ENCODE assay signal across 1 cellular context in the genomic region with DNA sequence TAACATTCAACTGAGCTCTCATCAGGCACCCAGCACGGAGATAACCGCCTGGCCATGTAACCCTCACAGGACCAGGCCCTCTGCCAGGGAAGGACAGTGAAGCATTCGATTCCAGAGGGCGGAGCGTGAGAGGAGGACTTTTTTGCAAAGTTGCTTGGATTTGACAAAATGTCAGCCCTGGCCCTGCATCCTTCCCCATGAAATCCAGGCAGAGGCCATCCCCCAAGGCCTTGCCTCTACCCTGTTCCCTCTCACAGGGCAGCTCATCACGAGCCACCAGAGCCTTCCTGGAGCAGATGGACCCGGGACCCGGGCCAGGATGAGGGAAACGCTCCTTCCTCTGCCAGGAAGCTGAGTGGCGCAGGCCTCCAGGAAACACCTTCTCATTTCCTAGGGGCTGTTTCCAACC.
TF ChIP-seq lines count a peak whose summit lies in the region.

No MANE protein-coding gene starts in this region.

TF ChIP-seq in H1, 55 proteins besides CTCF, POLR2A, EP300 and RAD21 (continued from another document):
- TF ChIP-seq, protein P1, sequence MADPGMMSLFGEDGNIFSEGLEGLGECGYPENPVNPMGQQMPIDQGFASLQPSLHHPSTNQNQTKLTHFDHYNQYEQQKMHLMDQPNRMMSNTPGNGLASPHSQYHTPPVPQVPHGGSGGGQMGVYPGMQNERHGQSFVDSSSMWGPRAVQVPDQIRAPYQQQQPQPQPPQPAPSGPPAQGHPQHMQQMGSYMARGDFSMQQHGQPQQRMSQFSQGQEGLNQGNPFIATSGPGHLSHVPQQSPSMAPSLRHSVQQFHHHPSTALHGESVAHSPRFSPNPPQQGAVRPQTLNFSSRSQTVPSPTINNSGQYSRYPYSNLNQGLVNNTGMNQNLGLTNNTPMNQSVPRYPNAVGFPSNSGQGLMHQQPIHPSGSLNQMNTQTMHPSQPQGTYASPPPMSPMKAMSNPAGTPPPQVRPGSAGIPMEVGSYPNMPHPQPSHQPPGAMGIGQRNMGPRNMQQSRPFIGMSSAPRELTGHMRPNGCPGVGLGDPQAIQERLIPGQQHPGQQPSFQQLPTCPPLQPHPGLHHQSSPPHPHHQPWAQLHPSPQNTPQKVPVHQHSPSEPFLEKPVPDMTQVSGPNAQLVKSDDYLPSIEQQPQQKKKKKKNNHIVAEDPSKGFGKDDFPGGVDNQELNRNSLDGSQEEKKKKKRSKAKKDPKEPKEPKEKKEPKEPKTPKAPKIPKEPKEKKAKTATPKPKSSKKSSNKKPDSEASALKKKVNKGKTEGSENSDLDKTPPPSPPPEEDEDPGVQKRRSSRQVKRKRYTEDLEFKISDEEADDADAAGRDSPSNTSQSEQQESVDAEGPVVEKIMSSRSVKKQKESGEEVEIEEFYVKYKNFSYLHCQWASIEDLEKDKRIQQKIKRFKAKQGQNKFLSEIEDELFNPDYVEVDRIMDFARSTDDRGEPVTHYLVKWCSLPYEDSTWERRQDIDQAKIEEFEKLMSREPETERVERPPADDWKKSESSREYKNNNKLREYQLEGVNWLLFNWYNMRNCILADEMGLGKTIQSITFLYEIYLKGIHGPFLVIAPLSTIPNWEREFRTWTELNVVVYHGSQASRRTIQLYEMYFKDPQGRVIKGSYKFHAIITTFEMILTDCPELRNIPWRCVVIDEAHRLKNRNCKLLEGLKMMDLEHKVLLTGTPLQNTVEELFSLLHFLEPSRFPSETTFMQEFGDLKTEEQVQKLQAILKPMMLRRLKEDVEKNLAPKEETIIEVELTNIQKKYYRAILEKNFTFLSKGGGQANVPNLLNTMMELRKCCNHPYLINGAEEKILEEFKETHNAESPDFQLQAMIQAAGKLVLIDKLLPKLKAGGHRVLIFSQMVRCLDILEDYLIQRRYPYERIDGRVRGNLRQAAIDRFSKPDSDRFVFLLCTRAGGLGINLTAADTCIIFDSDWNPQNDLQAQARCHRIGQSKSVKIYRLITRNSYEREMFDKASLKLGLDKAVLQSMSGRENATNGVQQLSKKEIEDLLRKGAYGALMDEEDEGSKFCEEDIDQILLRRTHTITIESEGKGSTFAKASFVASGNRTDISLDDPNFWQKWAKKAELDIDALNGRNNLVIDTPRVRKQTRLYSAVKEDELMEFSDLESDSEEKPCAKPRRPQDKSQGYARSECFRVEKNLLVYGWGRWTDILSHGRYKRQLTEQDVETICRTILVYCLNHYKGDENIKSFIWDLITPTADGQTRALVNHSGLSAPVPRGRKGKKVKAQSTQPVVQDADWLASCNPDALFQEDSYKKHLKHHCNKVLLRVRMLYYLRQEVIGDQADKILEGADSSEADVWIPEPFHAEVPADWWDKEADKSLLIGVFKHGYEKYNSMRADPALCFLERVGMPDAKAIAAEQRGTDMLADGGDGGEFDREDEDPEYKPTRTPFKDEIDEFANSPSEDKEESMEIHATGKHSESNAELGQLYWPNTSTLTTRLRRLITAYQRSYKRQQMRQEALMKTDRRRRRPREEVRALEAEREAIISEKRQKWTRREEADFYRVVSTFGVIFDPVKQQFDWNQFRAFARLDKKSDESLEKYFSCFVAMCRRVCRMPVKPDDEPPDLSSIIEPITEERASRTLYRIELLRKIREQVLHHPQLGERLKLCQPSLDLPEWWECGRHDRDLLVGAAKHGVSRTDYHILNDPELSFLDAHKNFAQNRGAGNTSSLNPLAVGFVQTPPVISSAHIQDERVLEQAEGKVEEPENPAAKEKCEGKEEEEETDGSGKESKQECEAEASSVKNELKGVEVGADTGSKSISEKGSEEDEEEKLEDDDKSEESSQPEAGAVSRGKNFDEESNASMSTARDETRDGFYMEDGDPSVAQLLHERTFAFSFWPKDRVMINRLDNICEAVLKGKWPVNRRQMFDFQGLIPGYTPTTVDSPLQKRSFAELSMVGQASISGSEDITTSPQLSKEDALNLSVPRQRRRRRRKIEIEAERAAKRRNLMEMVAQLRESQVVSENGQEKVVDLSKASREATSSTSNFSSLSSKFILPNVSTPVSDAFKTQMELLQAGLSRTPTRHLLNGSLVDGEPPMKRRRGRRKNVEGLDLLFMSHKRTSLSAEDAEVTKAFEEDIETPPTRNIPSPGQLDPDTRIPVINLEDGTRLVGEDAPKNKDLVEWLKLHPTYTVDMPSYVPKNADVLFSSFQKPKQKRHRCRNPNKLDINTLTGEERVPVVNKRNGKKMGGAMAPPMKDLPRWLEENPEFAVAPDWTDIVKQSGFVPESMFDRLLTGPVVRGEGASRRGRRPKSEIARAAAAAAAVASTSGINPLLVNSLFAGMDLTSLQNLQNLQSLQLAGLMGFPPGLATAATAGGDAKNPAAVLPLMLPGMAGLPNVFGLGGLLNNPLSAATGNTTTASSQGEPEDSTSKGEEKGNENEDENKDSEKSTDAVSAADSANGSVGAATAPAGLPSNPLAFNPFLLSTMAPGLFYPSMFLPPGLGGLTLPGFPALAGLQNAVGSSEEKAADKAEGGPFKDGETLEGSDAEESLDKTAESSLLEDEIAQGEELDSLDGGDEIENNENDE (IDR thresholded peaks at IDR 0.05; ENCODE audit: insufficient replicate concordance, low read length) = no peak
- TF ChIP-seq SIN3A (conservative IDR thresholded peaks at IDR 0.05 in 1 of 2, IDR thresholded peaks at IDR 0.05 in 1 of 2; ENCODE audit: low read depth in 1 of 2, low read length in 2 of 2) (no peak), MAX (IDR thresholded peaks at IDR 0.05) (no peak), KDM1A (IDR thresholded peaks at IDR 0.05; ENCODE audit: borderline replicate concordance, low read length) (no peak), BRCA1 (IDR thresholded peaks at IDR 0.05; ENCODE audit: low read depth, low read length) (no peak), NRF1 (IDR thresholded peaks at IDR 0.05; ENCODE audit: low read depth, low read length) (no peak), RXRA (IDR thresholded peaks at IDR 0.05; ENCODE audit: insufficient read depth, low read depth, low read length) (no peak)
- TF ChIP-seq, protein P2, sequence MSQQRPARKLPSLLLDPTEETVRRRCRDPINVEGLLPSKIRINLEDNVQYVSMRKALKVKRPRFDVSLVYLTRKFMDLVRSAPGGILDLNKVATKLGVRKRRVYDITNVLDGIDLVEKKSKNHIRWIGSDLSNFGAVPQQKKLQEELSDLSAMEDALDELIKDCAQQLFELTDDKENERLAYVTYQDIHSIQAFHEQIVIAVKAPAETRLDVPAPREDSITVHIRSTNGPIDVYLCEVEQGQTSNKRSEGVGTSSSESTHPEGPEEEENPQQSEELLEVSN (IDR thresholded peaks at IDR 0.05) = no peak
TF ChIP-seq in H1: peak in this region for 0.
